Comparison of ENCODE assay signal across 25 cellular contexts in the genomic region with DNA sequence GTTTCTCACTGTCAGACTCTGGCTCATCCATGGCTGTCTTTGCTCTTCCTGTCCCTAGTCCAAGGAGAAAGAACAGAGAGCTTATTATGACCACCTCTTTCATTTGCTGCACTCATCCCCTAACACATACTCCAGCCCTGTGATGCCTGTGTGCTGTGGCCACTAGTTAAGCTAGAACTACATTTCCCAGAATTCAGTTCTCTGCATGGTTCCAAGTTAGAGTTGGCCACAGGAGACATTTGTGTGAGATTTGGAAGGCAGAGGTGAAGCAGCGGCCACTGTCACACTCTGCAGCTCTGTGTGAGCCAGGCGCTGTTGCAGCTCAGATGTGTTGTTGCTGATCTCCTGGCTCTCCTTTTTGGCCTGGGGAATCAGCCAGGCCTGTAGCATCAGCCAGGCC.
DNase-seq lines count a peak whose midpoint lies in the region; ATAC-seq and TF ChIP-seq lines count a peak whose summit lies in the region.
"Had no signal": no experiment of that assay in that cellular context is flagged by ENCODE, and none has a peak within 500 bp of the region (broad histone marks: within the 10 kb centered on the region; RNA-seq: fewer than 3 reads in every experiment).

No MANE protein-coding gene starts in this region.

- TF ChIP-seq CTCF in right atrium auricular region (IDR thresholded peaks at IDR 0.05) (no peak), WERI-Rb-1 (IDR thresholded peaks at IDR 0.05; ENCODE audit: low read depth, low read length) (no peak), glutamatergic neuron (IDR thresholded peaks at IDR 0.05; ENCODE audit: partially characterized antibody, unreplicated experiment) (no peak)

- H3K27me3 ChIP-seq in right atrium auricular region (no peaks in the 10 kb centered on the region), WERI-Rb-1 (ENCODE audit: insufficient read depth, low read depth, severe bottlenecking) (peaks cover 2% of the 10 kb centered on the region)
- H3K27me3 ChIP-seq: BLaER1 treated with 17β-estradiol and CSF1 and Interleukin-3, amounts not matched to agents 10 nM and 100 nM; cardiac muscle cell; gastroesophageal sphincter; neutrophil; suprapubic skin had no signal

- H3K27me3 Mint-ChIP-seq in T-cell (no peaks in the 10 kb centered on the region), glutamatergic neuron (ENCODE audit: unreplicated experiment) (no peaks in the 10 kb centered on the region)
- H3K27me3 Mint-ChIP-seq: activated naive CD4-positive, alpha-beta T cell treated with anti-CD3 and anti-CD28 coated beads, Interleukin-2, amount 10 ng/mL, durations not matched to agents 7 days and 5 days had no signal

- POLR2A ChIA-PET in T-cell (lab: Charles Lee), result no interaction called here

- no peaks in the 10 kb centered on the region for H3K4me1 ChIP-seq in right atrium auricular region
- H3K4me1 ChIP-seq: gastroesophageal sphincter, psoas muscle, suprapubic skin had no signal

- DNase-seq in Right ventricle myocardium superior, result no peak
- no peak for DNase-seq in right atrium auricular region (ENCODE audit: low spot score)
- DNase-seq in WERI-Rb-1, result no peak
- peak; percentile 42 for DNase-seq in left ventricle myocardium superior
- DNase-seq in superior temporal gyrus (ENCODE audit: extremely low spot score), result peak; percentile 39
- no peak for DNase-seq in NCI-H446 treated with DMSO at 0.1 percent for 48 hours (lab: John Stamatoyannopoulos, UW)
- no peak for DNase-seq in T-cell
- DNase-seq in glutamatergic neuron, result no peak
- DNase-seq: activated naive CD4-positive, alpha-beta T cell treated with anti-CD3 and anti-CD28 coated beads, Interleukin-2, amount 10 ng/mL, durations not matched to agents 7 days and 5 days; amniotic stem cell; GOT3; kidney; mammary epithelial cell; psoas muscle; RPMI8226; small intestine; stimulated activated CD4-positive, alpha-beta T cell treated with anti-CD3 and anti-CD28 coated beads, Interleukin-2, amount 100 ng/mL, for 24 hours had no signal

- ATAC-seq in Right ventricle myocardium superior (ENCODE audit: poor library complexity) (peak; percentile 41), left ventricle myocardium superior (peak; percentile 55), T-cell (replicated peaks in 1 of 4) (no peak)
- ATAC-seq: gastroesophageal sphincter, psoas muscle had no signal

- H3K27ac Mint-ChIP-seq in T-cell (no peak overlapping the region), glutamatergic neuron (ENCODE audit: unreplicated experiment) (no peak overlapping the region)
- H3K27ac Mint-ChIP-seq: activated naive CD4-positive, alpha-beta T cell treated with anti-CD3 and anti-CD28 coated beads, Interleukin-2, amount 10 ng/mL, durations not matched to agents 7 days and 5 days; activated T-helper 1 cell treated with anti-CD3 and anti-CD28 coated beads, Interleukin-12 subunit alpha, Interleukin-12 subunit beta, Interleukin-2, Interleukin-4 antibody, amounts not matched to agents 30 ng/mL and 10 ng/mL and 1 ng/mL, durations not matched to agents 14 hours and 24 hours and 36 hours; T-helper 2 cell treated with Interferon-gamma antibody and Interleukin-4, amounts not matched to agents 5 μg/mL and 100 μg/mL, for 36 hours had no signal

- CTCF ChIA-PET in T-cell (lab: Charles Lee), result interaction anchor here in 1 of 2 donors (0.5 kb wide), 1 partner anchor 402 kb away, joined by 3 read pairs; no protein-coding TSS in a partner anchor

- no peak overlapping the region for H3K4me3 ChIP-seq in right atrium auricular region
- no peak overlapping the region for H3K4me3 ChIP-seq in WERI-Rb-1 (ENCODE audit: low read depth, low read length)
- H3K4me3 ChIP-seq: BLaER1 treated with 17β-estradiol and CSF1 and Interleukin-3, amounts not matched to agents 10 nM and 100 nM; cardiac muscle cell; gastroesophageal sphincter; psoas muscle; suprapubic skin had no signal

- intact Hi-C loops in Right ventricle myocardium superior (cut with DNase I) (no loop called here), left ventricle myocardium superior (cut with micrococcal nuclease) (no loop called here)

- H3K9me3 Mint-ChIP-seq in T-cell (peaks cover 0 to 8% (median 6%) of the 10 kb centered on the region in 3 donors), glutamatergic neuron (ENCODE audit: unreplicated experiment) (no peaks in the 10 kb centered on the region)
- H3K9me3 Mint-ChIP-seq: activated naive CD4-positive, alpha-beta T cell treated with anti-CD3 and anti-CD28 coated beads, Interleukin-2, amount 10 ng/mL, durations not matched to agents 7 days and 5 days; activated T-helper 1 cell treated with anti-CD3 and anti-CD28 coated beads, Interleukin-12 subunit alpha, Interleukin-12 subunit beta, Interleukin-2, Interleukin-4 antibody, amounts not matched to agents 30 ng/mL and 10 ng/mL and 1 ng/mL, durations not matched to agents 14 hours and 24 hours and 36 hours; T-helper 2 cell treated with Interferon-gamma antibody and Interleukin-4, amounts not matched to agents 5 μg/mL and 100 μg/mL, for 36 hours had no signal

- peaks cover 0 to 11% of the 10 kb centered on the region in 2 donors for H3K9me3 ChIP-seq in right atrium auricular region
- peaks cover 5% of the 10 kb centered on the region for H3K9me3 ChIP-seq in WERI-Rb-1 (ENCODE audit: severe bottlenecking)
- H3K9me3 ChIP-seq: gastroesophageal sphincter, neutrophil, suprapubic skin had no signal

- H3K4me1 Mint-ChIP-seq in T-cell (no peaks in the 10 kb centered on the region), glutamatergic neuron (ENCODE audit: low read depth, unreplicated experiment) (no peaks in the 10 kb centered on the region)
- H3K4me1 Mint-ChIP-seq: activated naive CD4-positive, alpha-beta T cell treated with anti-CD3 and anti-CD28 coated beads, Interleukin-2, amount 10 ng/mL, durations not matched to agents 7 days and 5 days had no signal

- no peak overlapping the region for H3K4me3 Mint-ChIP-seq in T-cell
- H3K4me3 Mint-ChIP-seq in glutamatergic neuron (ENCODE audit: unreplicated experiment), result no peak overlapping the region
- H3K4me3 Mint-ChIP-seq: activated naive CD4-positive, alpha-beta T cell treated with anti-CD3 and anti-CD28 coated beads, Interleukin-2, amount 10 ng/mL, durations not matched to agents 7 days and 5 days; activated T-helper 1 cell treated with anti-CD3 and anti-CD28 coated beads, Interleukin-12 subunit alpha, Interleukin-12 subunit beta, Interleukin-2, Interleukin-4 antibody, amounts not matched to agents 30 ng/mL and 10 ng/mL and 1 ng/mL, durations not matched to agents 14 hours and 24 hours and 36 hours; T-helper 2 cell treated with Interferon-gamma antibody and Interleukin-4, amounts not matched to agents 5 μg/mL and 100 μg/mL, for 36 hours had no signal

- H3K36me3 Mint-ChIP-seq in T-cell, result no peaks in the 10 kb centered on the region
- H3K36me3 Mint-ChIP-seq in glutamatergic neuron (ENCODE audit: unreplicated experiment), result no peaks in the 10 kb centered on the region
- H3K36me3 Mint-ChIP-seq: activated naive CD4-positive, alpha-beta T cell treated with anti-CD3 and anti-CD28 coated beads, Interleukin-2, amount 10 ng/mL, durations not matched to agents 7 days and 5 days had no signal

- H3K27ac ChIP-seq in right atrium auricular region, result no peak overlapping the region
- H3K27ac ChIP-seq in WERI-Rb-1, result peak overlapping the region; percentile 43; the same call in 1 of the 2 replicates
- H3K27ac ChIP-seq: BLaER1 treated with 17β-estradiol and CSF1 and Interleukin-3, amounts not matched to agents 10 nM and 100 nM; cardiac muscle cell; gastroesophageal sphincter; neutrophil; psoas muscle; suprapubic skin; VCaP had no signal

- no peaks in the 10 kb centered on the region for H3K36me3 ChIP-seq in right atrium auricular region
- no peaks in the 10 kb centered on the region for H3K36me3 ChIP-seq in WERI-Rb-1
- H3K36me3 ChIP-seq: BLaER1 treated with 17β-estradiol and CSF1 and Interleukin-3, amounts not matched to agents 10 nM and 100 nM; cardiac muscle cell; gastroesophageal sphincter; neutrophil; suprapubic skin had no signal

Comparison
In these comparisons a context has a peak if more than half of its experiments do, and no peak if none do; other contexts are left out.
1. DNase-seq: peak in left ventricle myocardium superior (single experiment) and superior temporal gyrus (single experiment); none in Right ventricle myocardium superior (single experiment), right atrium auricular region (single experiment), WERI-Rb-1 (single experiment), NCI-H446 treated with DMSO at 0.1 percent for 48 hours (single experiment), T-cell (0 of 34) and glutamatergic neuron (single experiment).
2. ATAC-seq: peak in Right ventricle myocardium superior (single experiment) and left ventricle myocardium superior (single experiment); none in T-cell (0 of 4).